ENCODE assay signal across 8 cellular contexts in genomic region chr5:134145779-134146581, GRCh38. TPM values are rescaled to one million over a fixed set of nuclear protein-coding genes. Genes with fewer than 3 reads are reported as not detected.
DNase-seq lines count a peak whose midpoint lies in the region; ATAC-seq, FAIRE-seq and TF ChIP-seq lines count a peak whose summit lies in the region.

No MANE protein-coding gene starts in this region.

- H3K27ac ChIP-seq in A549, result no peak overlapping the region
- H3K27ac ChIP-seq in Peyer's patch, result no peak overlapping the region
- H3K27ac ChIP-seq in neural cell (ENCODE audit: low read length), result no peak overlapping the region
- no peak overlapping the region for H3K27ac ChIP-seq in stomach

- 81% methylated on average over 12 of the region's 13 CpGs for WGBS in A549 (ENCODE audit: missing lambda C conversion rate)
- 90 to 94% (median 90%) methylated on average over 12 to 13 of the region's 13 CpGs for WGBS in stomach, 5 donors

- H3K9me2 ChIP-seq in neural cell (ENCODE audit: insufficient read depth, low read length), result no peaks in the 10 kb centered on the region

- FAIRE-seq in A549 (lab: Jason Lieb, UNC) (no peak), GM12891 (lab: Jason Lieb, UNC) (peak; percentile 93)

- no peak for TF ChIP-seq POLR2A in A549 (IDR thresholded peaks at IDR 0.05; ENCODE audit: low read length)
- TF ChIP-seq POLR2A in GM12891 (IDR thresholded peaks at IDR 0.05; ENCODE audit: low read depth, low read length), result 0 out of 2 replicates have a peak, but pooled peaks have one; percentile 20
- no peak for TF ChIP-seq POLR2A in Peyer's patch (IDR thresholded peaks at IDR 0.05)
- no peak for TF ChIP-seq POLR2A in stomach (IDR thresholded peaks at IDR 0.05)

- H4K20me1 ChIP-seq in neural cell (ENCODE audit: insufficient read depth), result no peaks in the 10 kb centered on the region

- CTCF ChIA-PET in A549 (lab: Yijun Ruan, JAX), result interaction anchor here (0.6 to 20.9 kb wide), 23 partner anchors 7 to 531 kb away, joined by 3 to 546 read pairs (median 3); partner anchors contain the start of genes TCF7 and VDAC1

- no peaks in the 10 kb centered on the region for H3F3A ChIP-seq in neural cell (ENCODE audit: insufficient read depth, low read length, poor library complexity, severe bottlenecking)

- H3K4me1 ChIP-seq in A549 (peaks cover 8% of the 10 kb centered on the region; the same call in 2 of the 3 replicates), Peyer's patch (peaks cover 0 to 7% (median 1%) of the 10 kb centered on the region in 4 donors), stomach (peaks cover 4 to 64% (median 46%) of the 10 kb centered on the region in 4 donors)

- POLR2A ChIA-PET in A549 (lab: Yijun Ruan, JAX), result no interaction called here

- TF ChIP-seq RAD21 in A549 (conservative IDR thresholded peaks at IDR 0.05 in 1 of 2, IDR thresholded peaks at IDR 0.05 in 1 of 2) (peak; percentile 40 to 54; a peak in 4 of 5 replicates), neural cell (conservative IDR thresholded peaks at IDR 0.05) (peak; percentile 62)

- H3K4me3 ChIP-seq in A549, result no peak overlapping the region
- no peak overlapping the region for H3K4me3 ChIP-seq in Peyer's patch
- no peak overlapping the region for H3K4me3 ChIP-seq in fibroblast of mammary gland (ENCODE audit: control insufficient read depth, low read depth, low read length)
- no peak overlapping the region for H3K4me3 ChIP-seq in neural cell (ENCODE audit: low read length)
- H3K4me3 ChIP-seq in stomach, result no peak overlapping the region

- peak; percentile 74 to 90 for ATAC-seq in A549
- ATAC-seq in HG03565 (IDR thresholded peaks at IDR 0.05; ENCODE audit: unreplicated experiment), result peak; percentile 42

- H3K9ac ChIP-seq in neural cell (ENCODE audit: low read length), result no peak overlapping the region

- intact Hi-C loops in stomach (cut with DNase I; ENCODE audit: low total_unique reads), result no loop called here

- H3K9me3 ChIP-seq in A549 (no peaks in the 10 kb centered on the region), Peyer's patch (no peaks in the 10 kb centered on the region), neural cell (ENCODE audit: low read length) (no peaks in the 10 kb centered on the region), stomach (no peaks in the 10 kb centered on the region)

- H3K4me2 ChIP-seq in A549 (no peak overlapping the region), neural cell (ENCODE audit: low read length) (no peak overlapping the region)

- TF ChIP-seq EP300 in A549 (IDR thresholded peaks at IDR 0.05) (no peak), neural cell (conservative IDR thresholded peaks at IDR 0.05; ENCODE audit: poor library complexity, severe bottlenecking) (no peak), stomach (IDR thresholded peaks at IDR 0.05) (no peak)

- H3K79me2 ChIP-seq in neural cell (replicated peaks; ENCODE audit: insufficient read depth, low read length), result peaks cover 3% of the 10 kb centered on the region

- H3K36me3 ChIP-seq in Peyer's patch, result peaks cover 0 to 78% (median 0%) of the 10 kb centered on the region in 3 donors
- no peaks in the 10 kb centered on the region for H3K36me3 ChIP-seq in neural cell (ENCODE audit: insufficient read depth, low read length)
- H3K36me3 ChIP-seq in stomach, result peaks cover 18 to 95% (median 91%) of the 10 kb centered on the region in 4 donors

- H3K27me3 ChIP-seq in Peyer's patch, result no peaks in the 10 kb centered on the region
- H3K27me3 ChIP-seq in neural cell (ENCODE audit: insufficient read depth, low read depth, low read length), result no peaks in the 10 kb centered on the region
- no peaks in the 10 kb centered on the region for H3K27me3 ChIP-seq in stomach

- no peak overlapping the region for H2AFZ ChIP-seq in neural cell (ENCODE audit: low read depth, low read length)

- peak; percentile 53 to 80 for DNase-seq in A549 (ENCODE audit: low read depth in 1 of 2, low spot score in 1 of 2)
- DNase-seq in GM12891 (ENCODE audit: insufficient read length, low spot score), result peak; percentile 58
- peak; percentile 83 to 94 (median 85) for DNase-seq in Peyer's patch
- DNase-seq in activated T-cell treated with anti-CD3 and anti-CD28 coated beads, Interleukin-2, amount 50 U/mL, for 48 hours, result peak; percentile 92 to 93
- DNase-seq in fibroblast of mammary gland (ENCODE audit: low read depth), result peak; percentile 75
- DNase-seq in stomach, result peak; percentile 84

- TF ChIP-seq CTCF in A549 (IDR thresholded peaks at IDR 0.05), result peak; percentile 60
- peak; percentile 91 to 96 (median 94) for TF ChIP-seq CTCF in Peyer's patch (IDR thresholded peaks at IDR 0.05)
- peak; percentile 97 for TF ChIP-seq CTCF in fibroblast of mammary gland (conservative IDR thresholded peaks at IDR 0.05; ENCODE audit: control insufficient read depth, insufficient read depth, low read depth, low read length)
- peak; percentile 81 for TF ChIP-seq CTCF in neural cell (IDR thresholded peaks at IDR 0.05; ENCODE audit: poor library complexity, severe bottlenecking)
- TF ChIP-seq CTCF in stomach (IDR thresholded peaks at IDR 0.05), result peak in 6 of 7 experiments; percentile 45 to 98 (median 94)

TF ChIP-seq in A549, 52 proteins besides CTCF, POLR2A, EP300 and RAD21 (continues in another document):
- TF ChIP-seq BHLHE40 (IDR thresholded peaks at IDR 0.05; ENCODE audit: low read depth, low read length) (peak; percentile 24; the same call in 1 of the 2 replicates), BCL3 (IDR thresholded peaks at IDR 0.05) (no peak), POLR2AphosphoS2 (conservative IDR thresholded peaks at IDR 0.05; ENCODE audit: low read length) (peak; percentile 40; the same call in 1 of the 2 replicates), NFE2L2 (conservative IDR thresholded peaks at IDR 0.05; ENCODE audit: low read length) (no peak)

TF ChIP-seq in GM12891, 5 proteins besides CTCF, POLR2A, EP300 and RAD21:
- TF ChIP-seq POU2F2 (IDR thresholded peaks at IDR 0.05; ENCODE audit: low read depth, low read length) (0 out of 2 replicates have a peak, but pooled peaks have one; percentile 48), TAF1 (IDR thresholded peaks at IDR 0.05; ENCODE audit: low read depth, low read length) (no peak), SPI1 (IDR thresholded peaks at IDR 0.05; ENCODE audit: low read depth, low read length) (no peak), PAX5 (IDR thresholded peaks at IDR 0.05; ENCODE audit: insufficient read depth, low read length, severe bottlenecking) (no peak), POLR2AphosphoS5 (IDR thresholded peaks at IDR 0.05; ENCODE audit: low read depth, low read length) (no peak)

TF ChIP-seq in neural cell, 6 proteins besides CTCF, POLR2A, EP300 and RAD21:
- TF ChIP-seq REST (IDR thresholded peaks at IDR 0.05; ENCODE audit: borderline replicate concordance) (no peak), SMC3 (conservative IDR thresholded peaks at IDR 0.05; ENCODE audit: poor library complexity) (peak; percentile 75)
TF ChIP-seq in neural cell: peak in this region for 1.

RNA-seq across cellular contexts. Expression of gene SKP1, which starts 30.8 kb away (rescaled TPM):
- 608 and 776 TPM in 2 replicates for polyA plus RNA-seq in A549 (2011; rRNA removed)
- polyA plus RNA-seq in A549 (2012; cell fraction: cytosol; rRNA removed), result 286 and 332 TPM in 2 replicates
- 83.8 and 155 TPM in 2 replicates for polyA plus RNA-seq in A549 (2012; cell fraction: nucleus; rRNA removed)
- polyA plus RNA-seq in A549 (2017; fragmentation: RNase III; extraction: RNeasy Plus Mini Kit Qiagen cat#74134 plus additional on column Dnase treatment), result 870 to 955 TPM (median 919 TPM) in 3 replicates
- polyA minus RNA-seq in A549 (2011; rRNA and poly(A)+ RNA removed), result 90.6 and 122 TPM in 2 replicates
- 424 TPM for polyA plus RNA-seq in GM12891 (2012; ENCODE audit: low read depth, missing spikeins)
- total RNA-seq in Peyer's patch, result 100 to 1,000 TPM in 3 of 4 donors, 10 to 100 TPM in 1; 89.4 to 155 (median 129) TPM
- polyA plus RNA-seq in neural cell, result 1,249 and 1,492 TPM in 2 replicates
- polyA minus RNA-seq in neural cell, result 219 and 318 TPM in 2 replicates
- total RNA-seq in stomach, result 100 to 1,000 TPM in 3 of 5 donors, 10 to 100 TPM in 2; 18.1 to 163 (median 126) TPM
- polyA plus RNA-seq in stomach, result 100 to 1,000 TPM; 233 to 590 (median 480) TPM

RNA-seq across cellular contexts. Expression of gene TCF7, which starts 31.5 kb away (rescaled TPM):
- polyA plus RNA-seq in A549 (2011; rRNA removed) (2.8 and 3.7 TPM in 2 replicates), A549 (2017; fragmentation: RNase III; extraction: RNeasy Plus Mini Kit Qiagen cat#74134 plus additional on column Dnase treatment) (8.0 to 10.2 TPM (median 10.1 TPM) in 3 replicates), neural cell (0.15 and 0.36 TPM in 2 replicates), stomach (1 to 10 TPM; 3.7 to 8.0 (median 5.0) TPM)
- polyA plus RNA-seq in A549 (2012; cell fraction: cytosol; rRNA removed), result 4.1 and 4.4 TPM in 2 replicates
- 5.1 and 5.8 TPM in 2 replicates for polyA plus RNA-seq in A549 (2012; cell fraction: nucleus; rRNA removed)
- polyA minus RNA-seq in A549 (2011; rRNA and poly(A)+ RNA removed), result 6.3 and 7.2 TPM in 2 replicates
- 55.8 TPM for polyA plus RNA-seq in GM12891 (2012; ENCODE audit: low read depth, missing spikeins)
- total RNA-seq in Peyer's patch (10 to 100 TPM; 11.8 to 32.2 (median 22.0) TPM), stomach (10 to 100 TPM in 1 of 5 donors, 1 to 10 TPM in 3, not detected in 1; 4.6 to 13.3 (median 7.6) TPM)
- 0.73 and 0.81 TPM in 2 replicates for polyA minus RNA-seq in neural cell
